20 cellular contexts compared by ENCODE assay signal in genomic region chr17:76333673-76334505, GRCh38. TPM values are rescaled to one million over a fixed set of nuclear protein-coding genes. Genes with fewer than 3 reads are reported as not detected.
DNase-seq lines count a peak whose midpoint lies in the region; ATAC-seq, FAIRE-seq and TF ChIP-seq lines count a peak whose summit lies in the region.
"Had no signal": no experiment of that assay in that cellular context is flagged by ENCODE, and none has a peak within 500 bp of the region (broad histone marks: within the 10 kb centered on the region; RNA-seq: fewer than 3 reads in every experiment).

No MANE protein-coding gene starts in this region.

- H2BK12ac ChIP-seq in neuronal stem cell (ENCODE audit: low read length), result no peak overlapping the region

- no peak overlapping the region for H4K91ac ChIP-seq in neuronal stem cell (ENCODE audit: low read depth, low read length, poor library complexity)

- peaks cover 34 to 37% of the 10 kb centered on the region in 2 experiments for H3K36me3 ChIP-seq in HEK293 (ENCODE audit: control insufficient read depth in 2 of 2, insufficient read depth in 1 of 2, low read length in 2 of 2)
- peaks cover 51% of the 10 kb centered on the region for H3K36me3 ChIP-seq in SJSA1
- peaks cover 8 to 50% of the 10 kb centered on the region in 2 donors for H3K36me3 ChIP-seq in neuronal stem cell (replicated peaks in 1 of 2; ENCODE audit: control insufficient read depth in 2 of 2, insufficient read depth in 2 of 2, low read length in 2 of 2)
- H3K36me3 ChIP-seq in heart left ventricle, result peaks cover 0 to 41% (median 33%) of the 10 kb centered on the region in 9 donors

- H3K79me1 ChIP-seq in neuronal stem cell (ENCODE audit: low read depth, low read length), result no peaks in the 10 kb centered on the region

- no peaks in the 10 kb centered on the region for H3K27me3 ChIP-seq in SJSA1 (replicated peaks)
- no peaks in the 10 kb centered on the region for H3K27me3 ChIP-seq in neuronal stem cell (ENCODE audit: control insufficient read depth in 3 of 3, insufficient read depth in 3 of 3, low read depth in 1 of 3, low read length in 3 of 3)
- no peaks in the 10 kb centered on the region for H3K27me3 ChIP-seq in heart left ventricle
- H3K27me3 ChIP-seq: Peyer's patch had no signal

- DNase-seq in SJSA1 (ENCODE audit: low read depth in 1 of 2, low spot score in 2 of 2), result peak in 1 of 2 experiments; percentile 19
- DNase-seq in central memory CD8-positive, alpha-beta T cell (ENCODE audit: low spot score in 2 of 2), result no peak
- DNase-seq in neuronal stem cell (ENCODE audit: low spot score), result no peak
- no peak for DNase-seq in heart left ventricle
- no peak for DNase-seq in GM20000 (ENCODE audit: low spot score)
- DNase-seq in urothelium cell line (ENCODE audit: low spot score), result no peak
- DNase-seq: ACHN, AML-193, Caco-2, KBM-7, NCI-H1436, NCI-H2029 treated with DMSO at 0.1 percent for 48 hours, NCI-H524, Peyer's patch had no signal

- H4K8ac ChIP-seq in neuronal stem cell (ENCODE audit: low read depth, low read length), result no peak overlapping the region

- no peak overlapping the region for H2BK5ac ChIP-seq in neuronal stem cell (ENCODE audit: low read length)

- peaks cover 12% of the 10 kb centered on the region for H3K36me3 Mint-ChIP-seq in central memory CD8-positive, alpha-beta T cell (ENCODE audit: insufficient read depth)

- TF ChIP-seq CTCF in HEK293 (tag by site-specific recombination; IDR thresholded peaks at IDR 0.05) (no peak), heart left ventricle (IDR thresholded peaks at IDR 0.05) (no peak), GM20000 (IDR thresholded peaks at IDR 0.05; ENCODE audit: extremely low read depth, missing control alignments) (no peak)

- H2AFZ ChIP-seq in neuronal stem cell (ENCODE audit: low read length), result no peak overlapping the region

- peaks cover 4% of the 10 kb centered on the region; the same call in 1 of the 2 replicates for H3K4me1 ChIP-seq in HEK293 (ENCODE audit: control insufficient read depth, insufficient read depth, low read length)
- peaks cover 45% of the 10 kb centered on the region for H3K4me1 ChIP-seq in SJSA1 (replicated peaks)
- peaks cover 0 to 11% of the 10 kb centered on the region in 2 donors for H3K4me1 ChIP-seq in neuronal stem cell (ENCODE audit: control insufficient read depth in 2 of 2, insufficient read depth in 1 of 2, low read depth in 1 of 2, low read length in 2 of 2)
- H3K4me1 ChIP-seq in heart left ventricle, result peaks cover 0 to 17% (median 0%) of the 10 kb centered on the region in 12 donors
- H3K4me1 ChIP-seq: Peyer's patch had no signal

- H3K18ac ChIP-seq in neuronal stem cell (ENCODE audit: low read length), result peak overlapping the region; percentile 4

- no peak overlapping the region for H3K4me3 Mint-ChIP-seq in central memory CD8-positive, alpha-beta T cell
- H3K4me3 Mint-ChIP-seq: CD14-positive monocyte had no signal

- no peak for FAIRE-seq in urothelium cell line (lab: Jason Lieb, UNC)

- no peak overlapping the region for H2BK15ac ChIP-seq in neuronal stem cell (ENCODE audit: low read length)

- intact Hi-C loops in heart left ventricle (cut with DNase I), result no loop called here

- H3K4me3 ChIP-seq in HEK293 (ENCODE audit: low read depth, low read length) (no peak overlapping the region), SJSA1 (no peak overlapping the region), neuronal stem cell (ENCODE audit: low read length in 2 of 2) (no peak overlapping the region), heart left ventricle (no peak overlapping the region)
- H3K4me3 ChIP-seq: Peyer's patch, SK-N-MC had no signal

- no peak for ATAC-seq in central memory CD8-positive, alpha-beta T cell (replicated peaks; ENCODE audit: extremely low read depth, poor library complexity, severe bottlenecking)
- ATAC-seq in GM19395 (IDR thresholded peaks at IDR 0.05; ENCODE audit: unreplicated experiment) (no peak), heart left ventricle (no peak)
- ATAC-seq: HCT116, Right ventricle myocardium inferior had no signal

- peak overlapping the region; percentile 58 for H3K27ac Mint-ChIP-seq in central memory CD8-positive, alpha-beta T cell (ENCODE audit: low read depth)

- POLR2A ChIA-PET in HEK293 (lab: Yijun Ruan, JAX), result interaction anchor here (0.6 to 1.0 kb wide), 2 partner anchors 19 to 21 kb away, joined by 3 read pairs; partner anchors contain the start of gene PRPSAP1

- WGBS in neuronal stem cell (ENCODE audit: extremely low coverage in 2 of 2, insufficient read length in 2 of 2, insufficient replicate concordance in 1 of 2), 2 donors, result no CpG with 5 or more reads among the region's 11 CpGs
- 71 to 80% (median 74%) methylated on average over 11 of the region's 11 CpGs for WGBS in heart left ventricle, 4 donors

- no peaks in the 10 kb centered on the region for H3K9me3 Mint-ChIP-seq in central memory CD8-positive, alpha-beta T cell

- no peak overlapping the region for H2AK5ac ChIP-seq in neuronal stem cell (ENCODE audit: low read depth, low read length)

- H3K23ac ChIP-seq in neuronal stem cell (ENCODE audit: low read depth, low read length, poor library complexity), result no peak overlapping the region

- no peak overlapping the region for H3K4me2 ChIP-seq in neuronal stem cell (ENCODE audit: insufficient read depth, low read length, poor library complexity, severe bottlenecking)

- H3K4me1 Mint-ChIP-seq in central memory CD8-positive, alpha-beta T cell, result peaks cover 5% of the 10 kb centered on the region

- TF ChIP-seq POLR2A in heart left ventricle (IDR thresholded peaks at IDR 0.05), result no peak

- no peak overlapping the region for H3K9ac ChIP-seq in neuronal stem cell (ENCODE audit: low read depth, low read length, poor library complexity)

- no peaks in the 10 kb centered on the region for H3K27me3 Mint-ChIP-seq in central memory CD8-positive, alpha-beta T cell

- no peak overlapping the region for H3K4ac ChIP-seq in neuronal stem cell (ENCODE audit: low read length)

- peak overlapping the region; percentile 61 for H3K14ac ChIP-seq in neuronal stem cell (ENCODE audit: low read length)

- H3K9me3 ChIP-seq in HEK293 (ENCODE audit: control insufficient read depth, insufficient read depth, low read depth, low read length) (no peaks in the 10 kb centered on the region), SJSA1 (replicated peaks) (no peaks in the 10 kb centered on the region), neuronal stem cell (replicated peaks in 1 of 2; ENCODE audit: control insufficient read depth in 2 of 2, insufficient read depth in 1 of 2, low read depth in 1 of 2, low read length in 2 of 2) (no peaks in the 10 kb centered on the region), heart left ventricle (no peaks in the 10 kb centered on the region)
- H3K9me3 ChIP-seq: Caco-2, Peyer's patch had no signal

- H2BK120ac ChIP-seq in neuronal stem cell (ENCODE audit: low read depth, low read length), result no peak overlapping the region

- H3K27ac ChIP-seq in HEK293 (ENCODE audit: extremely low read depth, low read depth, low read length) (no peak overlapping the region), SJSA1 (peak overlapping the region; percentile 76), neuronal stem cell (replicated peaks; ENCODE audit: low read length) (peak overlapping the region; percentile 4), heart left ventricle (no peak overlapping the region)
- H3K27ac ChIP-seq: Peyer's patch had no signal

- CTCF ChIA-PET in HEK293 (lab: Yijun Ruan, JAX), result interaction anchor here (0.6 to 2.9 kb wide), 3 partner anchors 10 to 52 kb away, joined by 3 to 24 read pairs (median 3); no protein-coding TSS in a partner anchor

TF ChIP-seq in HEK293, 187 proteins besides CTCF, POLR2A, EP300 and RAD21 (continues in another document):
- TF ChIP-seq BCL11B (tag by site-specific recombination; IDR thresholded peaks at IDR 0.05; ENCODE audit: low read depth) (no peak), ZNF571 (tag by site-specific recombination; IDR thresholded peaks at IDR 0.05) (no peak), ZNF24 (tag by site-specific recombination; IDR thresholded peaks at IDR 0.05) (peak; percentile 71; the same call in 1 of the 2 replicates), ZNF837 (tag by site-specific recombination; IDR thresholded peaks at IDR 0.05) (no peak)

RNA-seq across cellular contexts. Expression of gene PRPSAP1, which starts 19.8 kb away (rescaled TPM):
- total RNA-seq in SJSA1 (2014; rRNA removed; shearing (Covaris generic)), result 49.4 and 65.4 TPM in 2 replicates
- polyA plus RNA-seq in neuronal stem cell (2013, experiment 1 of 2), result 51.3 TPM
- polyA plus RNA-seq in neuronal stem cell (2013, experiment 2 of 2), result 47.7 TPM
- 10 to 100 TPM; 28.2 to 39.7 (median 30.9) TPM for total RNA-seq in heart left ventricle
- polyA plus RNA-seq in heart left ventricle, result 10 to 100 TPM; 22.7 to 36.1 TPM

RNA-seq across cellular contexts. Expression of gene QRICH2, which starts 25.8 kb away (rescaled TPM):
- 2.0 and 4.7 TPM in 2 replicates for total RNA-seq in SJSA1 (2014; rRNA removed; shearing (Covaris generic))
- 1.8 TPM for polyA plus RNA-seq in neuronal stem cell (2013, experiment 1 of 2)
- 1.6 TPM for polyA plus RNA-seq in neuronal stem cell (2013, experiment 2 of 2)
- total RNA-seq in heart left ventricle, result 1 to 10 TPM; 1.0 to 2.7 (median 1.6) TPM
- polyA plus RNA-seq in heart left ventricle, result 1 to 10 TPM; 2.1 to 2.7 TPM

RNA-seq across cellular contexts. Expression of gene SPHK1, which starts 50.5 kb away (rescaled TPM):
- total RNA-seq in SJSA1 (2014; rRNA removed; shearing (Covaris generic)), result 135 and 173 TPM in 2 replicates
- polyA plus RNA-seq in neuronal stem cell (2013, experiment 1 of 2), result 13.3 TPM
- polyA plus RNA-seq in neuronal stem cell (2013, experiment 2 of 2), result 13.0 TPM
- 10 to 100 TPM in 3 of 9 donors, 1 to 10 TPM in 6; 2.6 to 13.8 (median 4.6) TPM for total RNA-seq in heart left ventricle
- 10 to 100 TPM in 1 of 2 donors, 1 to 10 TPM in 1; 2.6 to 20.5 TPM for polyA plus RNA-seq in heart left ventricle

Comparison
In these comparisons a context has a peak if more than half of its experiments do, and no peak if none do; other contexts are left out.
1. H3K27ac ChIP-seq: peak in SJSA1 (single experiment) and neuronal stem cell (single experiment); none in HEK293 (single experiment) and heart left ventricle (0 of 12).